ENCODE assay signal across 25 cellular contexts in the genomic region with DNA sequence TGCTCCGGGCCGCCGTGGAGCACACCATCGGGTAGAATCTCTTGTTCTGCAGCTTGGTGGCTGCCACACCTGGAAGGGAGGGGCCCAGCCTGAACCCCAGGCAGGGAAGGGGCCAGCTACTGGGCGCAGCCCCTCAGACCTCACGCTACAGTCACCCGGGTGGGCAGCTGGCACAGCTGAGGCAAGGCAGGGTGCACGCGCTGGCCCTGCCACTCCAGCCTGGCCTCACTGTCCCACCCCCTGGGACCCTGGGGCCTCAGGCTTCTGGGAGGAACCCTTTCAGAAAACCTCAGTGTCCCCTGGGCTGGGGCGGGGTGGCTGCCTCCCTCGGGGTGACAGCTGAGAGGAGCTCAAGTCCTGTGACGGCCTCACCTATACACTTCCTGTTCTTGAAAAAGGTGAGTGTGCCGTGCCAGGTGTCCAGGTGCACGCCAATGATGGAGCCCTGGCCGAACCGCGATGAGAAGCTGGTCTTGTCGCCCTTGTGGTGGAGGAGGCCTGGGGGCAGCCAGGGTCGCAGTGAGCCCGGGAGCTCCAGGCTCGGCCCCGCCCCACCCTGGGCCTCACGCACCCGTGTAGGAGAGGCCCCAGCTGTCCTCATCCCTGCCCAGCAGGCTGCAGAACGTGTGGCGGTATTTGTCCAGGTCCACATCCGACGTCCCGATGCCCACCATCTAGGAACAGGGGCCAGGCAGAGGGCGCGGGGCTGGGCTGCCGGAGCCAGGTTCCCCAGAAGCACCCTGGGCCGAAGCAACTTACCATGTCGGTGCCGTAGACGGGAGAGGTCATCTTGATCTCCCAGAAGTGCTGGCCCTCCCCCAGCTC. TPM values are rescaled to one million over a fixed set of nuclear protein-coding genes. Genes with fewer than 3 reads are reported as not detected.
DNase-seq lines count a peak whose midpoint lies in the region; ATAC-seq, FAIRE-seq and TF ChIP-seq lines count a peak whose summit lies in the region.
"Had no signal": no experiment of that assay in that cellular context is flagged by ENCODE, and none has a peak within 500 bp of the region (broad histone marks: within the 10 kb centered on the region; RNA-seq: fewer than 3 reads in every experiment).

No MANE protein-coding gene starts in this region.

- H3K27me3 ChIP-seq in HepG2 (ENCODE audit: control insufficient read depth in 1 of 2, insufficient read depth in 2 of 2, low read length in 2 of 2) = no peaks in the 10 kb centered on the region; a peak in 2 of 5 replicates
- H3K27me3 ChIP-seq: hepatocyte, left lung had no signal

- TF ChIP-seq EP300 in HepG2 (IDR thresholded peaks at IDR 0.05; ENCODE audit: low read depth in 2 of 2, low read length in 2 of 2) (no peak), HepG2 (CRISPR knock-in tag; IDR thresholded peaks at IDR 0.05; ENCODE audit: borderline replicate concordance) (no peak)

- H3K4me1 Mint-ChIP-seq in type B pancreatic cell (ENCODE audit: unreplicated experiment) = peaks cover 10% of the 10 kb centered on the region

- H3K79me2 ChIP-seq in HepG2 (ENCODE audit: insufficient read depth, low read length) = peaks cover 21% of the 10 kb centered on the region

- no peaks in the 10 kb centered on the region for H3K9me3 Mint-ChIP-seq in type B pancreatic cell
- H3K9me3 Mint-ChIP-seq: activated naive CD4-positive, alpha-beta T cell treated with anti-CD3 and anti-CD28 coated beads for 36 hours; activated T-cell treated with anti-CD3 and anti-CD28 coated beads, Interleukin-2, amount 50 U/mL, for 72 hours; CD4-positive, CD25-positive, alpha-beta regulatory T cell; immature natural killer cell; mesothelial cell of epicardium; naive thymus-derived CD4-positive, alpha-beta T cell had no signal

- H3K4me3 ChIP-seq in HepG2 (replicated peaks in 1 of 3; ENCODE audit: insufficient read depth in 1 of 3, low read depth in 2 of 3, low read length in 3 of 3) = no peak overlapping the region
- H3K4me3 ChIP-seq: hepatocyte, left lung had no signal

- H3K36me3 Mint-ChIP-seq in type B pancreatic cell = no peaks in the 10 kb centered on the region
- H3K36me3 Mint-ChIP-seq: CD4-positive, CD25-positive, alpha-beta regulatory T cell; immature natural killer cell; mesothelial cell of epicardium; naive thymus-derived CD4-positive, alpha-beta T cell had no signal

- no peak overlapping the region for H3K27ac ChIP-seq in HepG2 (ENCODE audit: extremely low read length, insufficient read depth, low read length)
- H3K27ac ChIP-seq: hepatocyte, left lung had no signal

- 95% methylated on average over 8 of the region's 36 CpGs for WGBS in HepG2 (ENCODE audit: low lambda C conversion rate)

- BruUV-seq in HepG2 (replicated peaks; lab: Mats Ljungman, UMichigan) = no TSS peak

- in situ Hi-C loops in HepG2 (cut with HindIII; ENCODE audit: extremely low pct_ligation_motif_present, low pct_unique_long_range_greater_than_20kb) = no loop called here

- intact Hi-C loops in left ventricle myocardium superior (cut with micrococcal nuclease) (no loop called here), cardiac septum (cut with DNase I) (no loop called here), HepG2 (cut with micrococcal nuclease; ENCODE audit: unreplicated experiment) (no loop called here)

- no peak overlapping the region for H3K9ac ChIP-seq in HepG2 (ENCODE audit: insufficient read depth, low read depth, low read length)

- POLR2A ChIA-PET in HepG2 (lab: Yijun Ruan, JAX) = interaction anchor here (3.8 kb wide), 1 partner anchor 46 kb away, joined by 10 read pairs; no protein-coding TSS in a partner anchor

- no peaks in the 10 kb centered on the region for H4K20me1 ChIP-seq in HepG2 (ENCODE audit: insufficient read depth, low read length)

- H3K36me3 ChIP-seq in HepG2 (replicated peaks in 1 of 2; ENCODE audit: control insufficient read depth in 1 of 2, insufficient read depth in 2 of 2, low read length in 2 of 2) = peaks cover 5 to 13% of the 10 kb centered on the region in 2 experiments; a peak in 3 of 5 replicates

- no peak overlapping the region for H3K4me2 ChIP-seq in HepG2 (ENCODE audit: low read depth, low read length)
- H3K4me2 ChIP-seq: hepatocyte had no signal

- ATAC-seq in left ventricle myocardium superior (no peak), HepG2 (no peak), HG03565 (IDR thresholded peaks at IDR 0.05; ENCODE audit: unreplicated experiment) (no peak)
- ATAC-seq: activated T-cell treated with anti-CD3 and anti-CD28 coated beads, Interleukin-2, amount 50 U/mL, for 72 hours; left lung; naive thymus-derived CD4-positive, alpha-beta T cell; T-helper 17 cell had no signal

- TF ChIP-seq RAD21 in HepG2 (CRISPR knock-in tag; IDR thresholded peaks at IDR 0.05) = no peak

- DNase-seq in left ventricle myocardium superior = peak; percentile 41
- no peak for DNase-seq in cardiac septum (ENCODE audit: low spot score)
- DNase-seq in HepG2 (ENCODE audit: low spot score) = no peak
- DNase-seq in type B pancreatic cell (ENCODE audit: extremely low spot score, unreplicated experiment) = no peak
- no peak for DNase-seq in NCI-H69 (lab: John Stamatoyannopoulos, UW)
- DNase-seq: activated CD4-positive, alpha-beta T cell treated with anti-CD3 and anti-CD28 coated beads for 48 hours; activated naive CD4-positive, alpha-beta T cell treated with anti-CD3 and anti-CD28 coated beads for 36 hours; activated T-cell treated with anti-CD3 and anti-CD28 coated beads, Interleukin-2, amount 50 U/mL, for 72 hours; amniotic stem cell; CD4-positive, CD25-positive, alpha-beta regulatory T cell; effector CD8-positive, alpha-beta T cell; immature natural killer cell; left lung; naive thymus-derived CD4-positive, alpha-beta T cell; NCI-H1436 treated with DMSO at 0.1 percent for 48 hours; NCI-H510A; NK-92 treated with Interleukin-12 subunit alpha and Interleukin-12 subunit beta, amount 100 ng/mL, for 24 hours; substantia nigra; T-helper 17 cell had no signal

- H3K27me3 Mint-ChIP-seq in type B pancreatic cell = no peaks in the 10 kb centered on the region
- H3K27me3 Mint-ChIP-seq: CD4-positive, CD25-positive, alpha-beta regulatory T cell; T-helper 17 cell had no signal

- CTCF ChIA-PET in HepG2 (lab: Yijun Ruan, JAX; ENCODE audit: low intra/inter-chr PET ratio, low total read pairs) = no interaction called here

- H3K4me1 ChIP-seq in HepG2 (ENCODE audit: insufficient read depth, low read length) = peaks cover 24% of the 10 kb centered on the region

- H3K9me3 ChIP-seq in HepG2 (ENCODE audit: low read length) = no peaks in the 10 kb centered on the region
- H3K9me3 ChIP-seq: left lung had no signal

- no peak for FAIRE-seq in HepG2 (lab: Jason Lieb, UNC)
- FAIRE-seq: colon, HTR-8/SVneo had no signal

- peak; percentile 34; the same call in 1 of the 2 replicates for TF ChIP-seq POLR2A in Raji (IDR thresholded peaks at IDR 0.05; ENCODE audit: insufficient read depth, low read depth, low read length)
- no peak; a peak in 1 of 4 replicates for TF ChIP-seq POLR2A in HepG2 (IDR thresholded peaks at IDR 0.05; ENCODE audit: insufficient read depth in 1 of 2, low read depth in 2 of 2, low read length in 2 of 2)

- no peak overlapping the region for H2AFZ ChIP-seq in HepG2 (ENCODE audit: low read length)
- H2AFZ ChIP-seq: hepatocyte had no signal

- no peak overlapping the region for H3K27ac Mint-ChIP-seq in type B pancreatic cell
- H3K27ac Mint-ChIP-seq: activated naive CD4-positive, alpha-beta T cell treated with anti-CD3 and anti-CD28 coated beads for 36 hours; activated T-cell treated with anti-CD3 and anti-CD28 coated beads, Interleukin-2, amount 50 U/mL, for 72 hours; CD4-positive, CD25-positive, alpha-beta regulatory T cell; immature natural killer cell; mesothelial cell of epicardium had no signal

- H3K4me3 Mint-ChIP-seq in type B pancreatic cell = peak overlapping the region; percentile 25
- H3K4me3 Mint-ChIP-seq: activated naive CD4-positive, alpha-beta T cell treated with anti-CD3 and anti-CD28 coated beads for 36 hours; activated T-cell treated with anti-CD3 and anti-CD28 coated beads, Interleukin-2, amount 50 U/mL, for 72 hours; immature natural killer cell; mesothelial cell of epicardium; T-helper 17 cell had no signal

- TF ChIP-seq CTCF in HepG2 (CRISPR knock-in tag; IDR thresholded peaks at IDR 0.05) (no peak), type B pancreatic cell (conservative IDR thresholded peaks at IDR 0.05) (no peak)

RNA-seq across cellular contexts. Expression of a gene that starts 4.7 kb away (rescaled TPM):
- total RNA-seq in left ventricle myocardium superior (85.9 TPM), cardiac septum (63.4 TPM), HepG2 (2016; rRNA removed; fragmentation: Illumina TruSeq; extraction: Trizol) (129 and 131 TPM in 2 replicates), type B pancreatic cell (ENCODE audit: low replicate concordance) (95.5 and 97.9 TPM in 2 replicates)
- 34.5 and 36.0 TPM in 2 replicates for total RNA-seq in HepG2 (2016; cell fraction: cytosol; rRNA removed; fragmentation: Illumina TruSeq; extraction: Trizol; ENCODE audit: low read depth)
- total RNA-seq in HepG2 (2016; cell fraction: insoluble cytoplasmic fraction; rRNA removed; fragmentation: Illumina TruSeq; extraction: Trizol) = 130 and 146 TPM in 2 replicates
- 51.5 and 64.0 TPM in 2 replicates for total RNA-seq in HepG2 (2016; cell fraction: membrane; rRNA removed; fragmentation: Illumina TruSeq; extraction: Trizol)
- 59.6 and 64.6 TPM in 2 replicates for total RNA-seq in HepG2 (2016; cell fraction: nucleus; rRNA removed; fragmentation: Illumina TruSeq; extraction: Trizol)
- 61.3 and 63.5 TPM in 2 replicates for polyA plus RNA-seq in HepG2 (2011; rRNA removed)
- 70.4 and 99.7 TPM in 2 replicates for polyA plus RNA-seq in HepG2 (2011; cell fraction: cytosol; rRNA removed)
- polyA plus RNA-seq in HepG2 (2011; cell fraction: nucleus; rRNA removed) = 83.9 and 98.7 TPM in 2 replicates
- 48.9 and 50.7 TPM in 2 replicates for polyA plus RNA-seq in HepG2 (2012)
- 42.4 and 48.9 TPM in 2 replicates for polyA plus RNA-seq in HepG2 (2016; cell fraction: cytosol; fragmentation: Illumina TruSeq; extraction: Trizol; ENCODE audit: low read depth)
- polyA plus RNA-seq in HepG2 (2016; cell fraction: insoluble cytoplasmic fraction; fragmentation: Illumina TruSeq; extraction: Trizol; ENCODE audit: low read depth) = 212 and 241 TPM in 2 replicates
- 59.9 and 71.5 TPM in 2 replicates for polyA plus RNA-seq in HepG2 (2016; cell fraction: membrane; fragmentation: Illumina TruSeq; extraction: Trizol; ENCODE audit: low read depth)
- 154 and 163 TPM in 2 replicates for polyA plus RNA-seq in HepG2 (2016; cell fraction: nucleus; fragmentation: Illumina TruSeq; extraction: Trizol; ENCODE audit: insufficient read depth, low read depth)
- polyA minus RNA-seq in HepG2 (2011; rRNA and poly(A)+ RNA removed; ENCODE audit: low replicate concordance) = 27.6 and 50.7 TPM in 2 replicates
- polyA minus RNA-seq in HepG2 (2011; cell fraction: cytosol; rRNA and poly(A)+ RNA removed) = 25.2 and 30.8 TPM in 2 replicates
- polyA minus RNA-seq in HepG2 (2011; cell fraction: nucleus; rRNA and poly(A)+ RNA removed) = 21.9 and 29.5 TPM in 2 replicates

RNA-seq across cellular contexts. Expression of a gene that starts 4.8 kb away (rescaled TPM):
- total RNA-seq in left ventricle myocardium superior = 40.8 TPM
- total RNA-seq in cardiac septum = 24.2 TPM
- 8.2 and 13.2 TPM in 2 replicates for total RNA-seq in HepG2 (2016; rRNA removed; fragmentation: Illumina TruSeq; extraction: Trizol)
- 8.6 and 9.9 TPM in 2 replicates for total RNA-seq in HepG2 (2016; cell fraction: cytosol; rRNA removed; fragmentation: Illumina TruSeq; extraction: Trizol; ENCODE audit: low read depth)
- total RNA-seq in HepG2 (2016; cell fraction: insoluble cytoplasmic fraction; rRNA removed; fragmentation: Illumina TruSeq; extraction: Trizol) = 6.5 and 13.8 TPM in 2 replicates
- total RNA-seq in HepG2 (2016; cell fraction: membrane; rRNA removed; fragmentation: Illumina TruSeq; extraction: Trizol) = 9.4 and 12.7 TPM in 2 replicates
- total RNA-seq in HepG2 (2016; cell fraction: nucleus; rRNA removed; fragmentation: Illumina TruSeq; extraction: Trizol) = 14.1 and 16.2 TPM in 2 replicates
- polyA plus RNA-seq in HepG2 (2011; rRNA removed) = 21.9 and 26.7 TPM in 2 replicates
- 15.4 and 25.3 TPM in 2 replicates for polyA plus RNA-seq in HepG2 (2011; cell fraction: cytosol; rRNA removed)
- 142 and 184 TPM in 2 replicates for polyA plus RNA-seq in HepG2 (2011; cell fraction: nucleus; rRNA removed)
- 12.3 and 24.9 TPM in 2 replicates for polyA plus RNA-seq in HepG2 (2012)
- 6.4 and 7.5 TPM in 2 replicates for polyA plus RNA-seq in HepG2 (2016; cell fraction: cytosol; fragmentation: Illumina TruSeq; extraction: Trizol; ENCODE audit: low read depth)
- 7.6 and 8.0 TPM in 2 replicates for polyA plus RNA-seq in HepG2 (2016; cell fraction: insoluble cytoplasmic fraction; fragmentation: Illumina TruSeq; extraction: Trizol; ENCODE audit: low read depth)
- 6.8 and 7.3 TPM in 2 replicates for polyA plus RNA-seq in HepG2 (2016; cell fraction: membrane; fragmentation: Illumina TruSeq; extraction: Trizol; ENCODE audit: low read depth)
- 29.9 and 32.1 TPM in 2 replicates for polyA plus RNA-seq in HepG2 (2016; cell fraction: nucleus; fragmentation: Illumina TruSeq; extraction: Trizol; ENCODE audit: insufficient read depth, low read depth)
- polyA minus RNA-seq in HepG2 (2011; rRNA and poly(A)+ RNA removed; ENCODE audit: low replicate concordance) = 15.4 and 19.4 TPM in 2 replicates
- 4.5 and 8.0 TPM in 2 replicates for polyA minus RNA-seq in HepG2 (2011; cell fraction: cytosol; rRNA and poly(A)+ RNA removed)
- 12.4 and 13.7 TPM in 2 replicates for polyA minus RNA-seq in HepG2 (2011; cell fraction: nucleus; rRNA and poly(A)+ RNA removed)
- total RNA-seq in type B pancreatic cell (ENCODE audit: low replicate concordance) = 51.2 and 71.3 TPM in 2 replicates

RNA-seq across cellular contexts. Expression of a gene that starts 5.0 kb away (rescaled TPM):
- 8.1 TPM for total RNA-seq in left ventricle myocardium superior
- total RNA-seq in cardiac septum = 14.9 TPM
- 1.7 and 7.6 TPM in 2 replicates for total RNA-seq in HepG2 (2016; rRNA removed; fragmentation: Illumina TruSeq; extraction: Trizol)
- total RNA-seq in HepG2 (2016; cell fraction: cytosol; rRNA removed; fragmentation: Illumina TruSeq; extraction: Trizol; ENCODE audit: low read depth) = 0.79 and 1.3 TPM in 2 replicates
- total RNA-seq in HepG2 (2016; cell fraction: insoluble cytoplasmic fraction; rRNA removed; fragmentation: Illumina TruSeq; extraction: Trizol) = 1.7 and 6.0 TPM in 2 replicates
- 1.2 TPM in 2 replicates for total RNA-seq in HepG2 (2016; cell fraction: membrane; rRNA removed; fragmentation: Illumina TruSeq; extraction: Trizol)
- total RNA-seq in HepG2 (2016; cell fraction: nucleus; rRNA removed; fragmentation: Illumina TruSeq; extraction: Trizol) = 7.8 and 8.4 TPM in 2 replicates
- 4.4 and 6.5 TPM in 2 replicates for polyA plus RNA-seq in HepG2 (2011; rRNA removed)
- 1.3 and 2.0 TPM in 2 replicates for polyA plus RNA-seq in HepG2 (2011; cell fraction: cytosol; rRNA removed)
- 81.3 and 90.4 TPM in 2 replicates for polyA plus RNA-seq in HepG2 (2011; cell fraction: nucleus; rRNA removed)
- 3.4 and 4.5 TPM in 2 replicates for polyA plus RNA-seq in HepG2 (2012)
- 0.23 and 0.36 TPM in 2 replicates for polyA plus RNA-seq in HepG2 (2016; cell fraction: cytosol; fragmentation: Illumina TruSeq; extraction: Trizol; ENCODE audit: low read depth)
- polyA plus RNA-seq in HepG2 (2016; cell fraction: insoluble cytoplasmic fraction; fragmentation: Illumina TruSeq; extraction: Trizol; ENCODE audit: low read depth) = 1.7 and 2.2 TPM in 2 replicates
- 0.51 and 0.65 TPM in 2 replicates for polyA plus RNA-seq in HepG2 (2016; cell fraction: membrane; fragmentation: Illumina TruSeq; extraction: Trizol; ENCODE audit: low read depth)
- polyA plus RNA-seq in HepG2 (2016; cell fraction: nucleus; fragmentation: Illumina TruSeq; extraction: Trizol; ENCODE audit: insufficient read depth, low read depth) = 31.9 and 34.1 TPM in 2 replicates
- polyA minus RNA-seq in HepG2 (2011; rRNA and poly(A)+ RNA removed; ENCODE audit: low replicate concordance) = 5.2 and 6.5 TPM in 2 replicates
- polyA minus RNA-seq in HepG2 (2011; cell fraction: cytosol; rRNA and poly(A)+ RNA removed) = 0.79 and 1.3 TPM in 2 replicates
- 17.7 and 19.7 TPM in 2 replicates for polyA minus RNA-seq in HepG2 (2011; cell fraction: nucleus; rRNA and poly(A)+ RNA removed)
- total RNA-seq in type B pancreatic cell (ENCODE audit: low replicate concordance) = 26.9 and 35.9 TPM in 2 replicates

RNA-seq across cellular contexts. Expression of a gene that starts 5.2 kb away (rescaled TPM):
- total RNA-seq in left ventricle myocardium superior = 36.6 TPM
- 32.3 TPM for total RNA-seq in cardiac septum
- total RNA-seq in HepG2 (2016; rRNA removed; fragmentation: Illumina TruSeq; extraction: Trizol) = 43.8 and 61.5 TPM in 2 replicates
- total RNA-seq in HepG2 (2016; cell fraction: cytosol; rRNA removed; fragmentation: Illumina TruSeq; extraction: Trizol; ENCODE audit: low read depth) = 45.7 and 50.6 TPM in 2 replicates
- 43.0 and 67.3 TPM in 2 replicates for total RNA-seq in HepG2 (2016; cell fraction: insoluble cytoplasmic fraction; rRNA removed; fragmentation: Illumina TruSeq; extraction: Trizol)
- 59.0 and 63.2 TPM in 2 replicates for total RNA-seq in HepG2 (2016; cell fraction: membrane; rRNA removed; fragmentation: Illumina TruSeq; extraction: Trizol)
- total RNA-seq in HepG2 (2016; cell fraction: nucleus; rRNA removed; fragmentation: Illumina TruSeq; extraction: Trizol) = 26.2 and 29.2 TPM in 2 replicates
- 25.7 and 33.5 TPM in 2 replicates for polyA plus RNA-seq in HepG2 (2011; rRNA removed)
- 26.7 and 51.2 TPM in 2 replicates for polyA plus RNA-seq in HepG2 (2011; cell fraction: cytosol; rRNA removed)
- polyA plus RNA-seq in HepG2 (2011; cell fraction: nucleus; rRNA removed) = 80.7 and 89.5 TPM in 2 replicates
- 19.8 and 31.7 TPM in 2 replicates for polyA plus RNA-seq in HepG2 (2012)
- polyA plus RNA-seq in HepG2 (2016; cell fraction: cytosol; fragmentation: Illumina TruSeq; extraction: Trizol; ENCODE audit: low read depth) = 46.9 and 52.9 TPM in 2 replicates
- 40.4 and 46.6 TPM in 2 replicates for polyA plus RNA-seq in HepG2 (2016; cell fraction: insoluble cytoplasmic fraction; fragmentation: Illumina TruSeq; extraction: Trizol; ENCODE audit: low read depth)
- polyA plus RNA-seq in HepG2 (2016; cell fraction: membrane; fragmentation: Illumina TruSeq; extraction: Trizol; ENCODE audit: low read depth) = 47.2 and 53.9 TPM in 2 replicates
- 63.4 and 63.9 TPM in 2 replicates for polyA plus RNA-seq in HepG2 (2016; cell fraction: nucleus; fragmentation: Illumina TruSeq; extraction: Trizol; ENCODE audit: insufficient read depth, low read depth)
- polyA minus RNA-seq in HepG2 (2011; rRNA and poly(A)+ RNA removed; ENCODE audit: low replicate concordance) = 21.1 and 26.9 TPM in 2 replicates
- 14.3 and 16.7 TPM in 2 replicates for polyA minus RNA-seq in HepG2 (2011; cell fraction: cytosol; rRNA and poly(A)+ RNA removed)
- polyA minus RNA-seq in HepG2 (2011; cell fraction: nucleus; rRNA and poly(A)+ RNA removed) = 12.1 and 14.0 TPM in 2 replicates
- 54.5 and 66.6 TPM in 2 replicates for total RNA-seq in type B pancreatic cell (ENCODE audit: low replicate concordance)

RNA-seq across cellular contexts. Expression of a gene that starts 6.2 kb away (rescaled TPM):
- 38.3 TPM for total RNA-seq in left ventricle myocardium superior
- total RNA-seq in cardiac septum = 31.7 TPM
- 4.9 and 15.9 TPM in 2 replicates for total RNA-seq in HepG2 (2016; rRNA removed; fragmentation: Illumina TruSeq; extraction: Trizol)
- 27.7 and 30.7 TPM in 2 replicates for total RNA-seq in HepG2 (2016; cell fraction: cytosol; rRNA removed; fragmentation: Illumina TruSeq; extraction: Trizol; ENCODE audit: low read depth)
- total RNA-seq in HepG2 (2016; cell fraction: insoluble cytoplasmic fraction; rRNA removed; fragmentation: Illumina TruSeq; extraction: Trizol) = 6.6 and 17.1 TPM in 2 replicates
- 19.1 and 22.3 TPM in 2 replicates for total RNA-seq in HepG2 (2016; cell fraction: membrane; rRNA removed; fragmentation: Illumina TruSeq; extraction: Trizol)
- 17.5 and 23.3 TPM in 2 replicates for total RNA-seq in HepG2 (2016; cell fraction: nucleus; rRNA removed; fragmentation: Illumina TruSeq; extraction: Trizol)
- 10.4 and 13.9 TPM in 2 replicates for polyA plus RNA-seq in HepG2 (2011; rRNA removed)
- polyA plus RNA-seq in HepG2 (2011; cell fraction: cytosol; rRNA removed) = 7.3 and 17.7 TPM in 2 replicates
- 96.4 and 121 TPM in 2 replicates for polyA plus RNA-seq in HepG2 (2011; cell fraction: nucleus; rRNA removed)
- 5.5 and 9.1 TPM in 2 replicates for polyA plus RNA-seq in HepG2 (2012)
- 21.1 and 24.5 TPM in 2 replicates for polyA plus RNA-seq in HepG2 (2016; cell fraction: cytosol; fragmentation: Illumina TruSeq; extraction: Trizol; ENCODE audit: low read depth)
- polyA plus RNA-seq in HepG2 (2016; cell fraction: insoluble cytoplasmic fraction; fragmentation: Illumina TruSeq; extraction: Trizol; ENCODE audit: low read depth) = 5.3 and 5.8 TPM in 2 replicates
- 12.6 and 13.9 TPM in 2 replicates for polyA plus RNA-seq in HepG2 (2016; cell fraction: membrane; fragmentation: Illumina TruSeq; extraction: Trizol; ENCODE audit: low read depth)
- 35.8 and 39.3 TPM in 2 replicates for polyA plus RNA-seq in HepG2 (2016; cell fraction: nucleus; fragmentation: Illumina TruSeq; extraction: Trizol; ENCODE audit: insufficient read depth, low read depth)
- polyA minus RNA-seq in HepG2 (2011; rRNA and poly(A)+ RNA removed; ENCODE audit: low replicate concordance) = 2.3 and 4.2 TPM in 2 replicates
- polyA minus RNA-seq in HepG2 (2011; cell fraction: cytosol; rRNA and poly(A)+ RNA removed) = 2.1 and 3.5 TPM in 2 replicates
- polyA minus RNA-seq in HepG2 (2011; cell fraction: nucleus; rRNA and poly(A)+ RNA removed) = 8.4 and 9.0 TPM in 2 replicates
- 54.0 and 55.9 TPM in 2 replicates for total RNA-seq in type B pancreatic cell (ENCODE audit: low replicate concordance)
